Comparison of ENCODE assay signal across 13 cellular contexts in genomic region chr16:28872952-28873351, GRCh38.
"Had no signal": no experiment of that assay in that cellular context is flagged by ENCODE, and none has a peak within 500 bp of the region (broad histone marks: within the 10 kb centered on the region; RNA-seq: fewer than 3 reads in every experiment).

No MANE protein-coding gene starts in this region.

- H3K4me1 ChIP-seq: esophagus squamous epithelium, left ventricle myocardium inferior, lower lobe of right lung, suprapubic skin, thyroid gland had no signal

- H3K9me3 ChIP-seq: esophagus squamous epithelium, left ventricle myocardium inferior, lower lobe of right lung, suprapubic skin, thyroid gland had no signal

- H3K27me3 ChIP-seq: esophagus squamous epithelium, suprapubic skin, thyroid gland had no signal

- H3K27ac ChIP-seq: epithelial cell of prostate, esophagus squamous epithelium, left ventricle myocardium inferior, lower lobe of right lung, suprapubic skin, thyroid gland had no signal

- H3K27me3 Mint-ChIP-seq: effector memory CD8-positive, alpha-beta T cell; type B pancreatic cell had no signal

- DNase-seq: esophagus squamous epithelium, left ventricle myocardium inferior, lower lobe of right lung, small intestine, thyroid gland had no signal

- H3K4me3 Mint-ChIP-seq: effector memory CD8-positive, alpha-beta T cell; immature natural killer cell; memory B cell; mesothelial cell of epicardium; natural killer cell; type B pancreatic cell had no signal

- H3K27ac Mint-ChIP-seq: immature natural killer cell, memory B cell, mesothelial cell of epicardium, natural killer cell, type B pancreatic cell had no signal

- H3K4me3 ChIP-seq: esophagus squamous epithelium, left ventricle myocardium inferior, lower lobe of right lung, suprapubic skin, thyroid gland had no signal

- H3K4me1 Mint-ChIP-seq: mesothelial cell of epicardium had no signal
